9 cellular contexts compared by ENCODE assay signal in the genomic region with DNA sequence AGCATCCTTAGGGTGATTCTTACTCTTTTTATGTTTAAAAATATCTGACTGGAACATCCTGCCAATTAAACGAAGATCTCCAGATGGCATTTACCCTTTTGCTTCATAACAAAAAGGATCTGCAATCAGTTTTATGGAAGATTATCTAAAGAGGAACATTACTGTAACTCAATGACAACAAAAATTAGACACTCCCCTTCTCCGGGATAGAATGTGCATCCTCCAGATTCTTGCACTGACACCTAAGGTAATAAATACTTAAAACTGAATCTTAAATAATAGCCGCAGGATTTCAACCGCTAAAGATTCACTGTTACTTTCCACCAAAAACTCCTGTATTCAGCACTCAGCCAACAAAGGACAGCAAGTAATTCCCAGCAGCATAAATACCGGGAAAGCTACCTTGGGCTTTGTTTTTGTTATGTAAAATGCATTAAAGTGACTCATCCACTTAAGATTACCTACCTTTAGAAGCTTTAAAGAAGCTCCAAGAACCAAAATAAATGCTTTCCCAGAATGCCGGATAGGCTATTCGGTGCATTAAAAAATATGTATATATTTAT. TPM values are rescaled to one million over a fixed set of nuclear protein-coding genes. Genes with fewer than 3 reads are reported as not detected.
DNase-seq lines count a peak whose midpoint lies in the region; ATAC-seq lines count a peak whose summit lies in the region.
"Had no signal": no experiment of that assay in that cellular context is flagged by ENCODE, and none has a peak within 500 bp of the region (broad histone marks: within the 10 kb centered on the region; RNA-seq: fewer than 3 reads in every experiment).

No MANE protein-coding gene starts in this region.

- H3K9me3 ChIP-seq in mucosa of stomach (ENCODE audit: control insufficient read depth, low read length), result no peaks in the 10 kb centered on the region

- H3K9ac ChIP-seq in mucosa of stomach (ENCODE audit: low read length), result peak overlapping the region; percentile 69

- H3K27me3 Mint-ChIP-seq in activated T-helper 17 cell treated with anti-CD3 and anti-CD28 coated beads, Interleukin-2, amount 50 U/mL, for 72 hours, result peaks cover 25% of the 10 kb centered on the region

- H3K4me3 ChIP-seq in mucosa of stomach (ENCODE audit: low read length), result peak overlapping the region; percentile 15

- ATAC-seq in activated T-helper 17 cell treated with anti-CD3 and anti-CD28 coated beads, Interleukin-2, amount 50 U/mL, for 72 hours (replicated peaks), result no peak
- ATAC-seq in HG02763 (IDR thresholded peaks at IDR 0.05; ENCODE audit: unreplicated experiment), result no peak
- ATAC-seq: natural killer cell had no signal

- no peak overlapping the region for H3K27ac Mint-ChIP-seq in activated T-helper 17 cell treated with anti-CD3 and anti-CD28 coated beads, Interleukin-2, amount 50 U/mL, for 72 hours
- H3K27ac Mint-ChIP-seq: natural killer cell had no signal

- H3K36me3 ChIP-seq in mucosa of stomach (ENCODE audit: control insufficient read depth, insufficient read depth, low read length), result no peaks in the 10 kb centered on the region

- no peaks in the 10 kb centered on the region for H3K4me1 Mint-ChIP-seq in activated T-helper 17 cell treated with anti-CD3 and anti-CD28 coated beads, Interleukin-2, amount 50 U/mL, for 72 hours
- H3K4me1 Mint-ChIP-seq: natural killer cell had no signal

- DNase-seq in AG08395 (ENCODE audit: low spot score) (peak; percentile 6), HPDE6-E6E7 (ENCODE audit: extremely low spot score) (peak; percentile 2), cerebellar cortex (ENCODE audit: low spot score) (peak; percentile 63), T-helper 9 cell (no peak)
- DNase-seq in activated naive CD4-positive, alpha-beta T cell (lab: John Stamatoyannopoulos, UW), result no peak
- DNase-seq: natural killer cell had no signal

- no peak overlapping the region for H3K4me3 Mint-ChIP-seq in activated T-helper 17 cell treated with anti-CD3 and anti-CD28 coated beads, Interleukin-2, amount 50 U/mL, for 72 hours

- H3K9me3 Mint-ChIP-seq in activated T-helper 17 cell treated with anti-CD3 and anti-CD28 coated beads, Interleukin-2, amount 50 U/mL, for 72 hours, result no peaks in the 10 kb centered on the region

- no peaks in the 10 kb centered on the region for H3K36me3 Mint-ChIP-seq in activated T-helper 17 cell treated with anti-CD3 and anti-CD28 coated beads, Interleukin-2, amount 50 U/mL, for 72 hours (ENCODE audit: low read depth)
- H3K36me3 Mint-ChIP-seq: natural killer cell had no signal

- H3K4me1 ChIP-seq in mucosa of stomach (ENCODE audit: control insufficient read depth, insufficient read depth, low read length), result peaks cover 6% of the 10 kb centered on the region

- H3K27me3 ChIP-seq in mucosa of stomach (ENCODE audit: control insufficient read depth, insufficient read depth, low read length), result no peaks in the 10 kb centered on the region

RNA-seq across cellular contexts. Expression of a gene that starts 1.6 kb away (rescaled TPM):
- total RNA-seq in activated T-helper 17 cell treated with anti-CD3 and anti-CD28 coated beads, Interleukin-2, amount 50 U/mL, for 72 hours, result not detected
- total RNA-seq: natural killer cell had no signal

Comparison
In these comparisons a context has a peak if more than half of its experiments do, and no peak if none do; other contexts are left out.
1. DNase-seq: peak in AG08395 (single experiment), HPDE6-E6E7 (single experiment) and cerebellar cortex (single experiment); none in T-helper 9 cell (single experiment) and activated naive CD4-positive, alpha-beta T cell (0 of 4).